In the genomic region with DNA sequence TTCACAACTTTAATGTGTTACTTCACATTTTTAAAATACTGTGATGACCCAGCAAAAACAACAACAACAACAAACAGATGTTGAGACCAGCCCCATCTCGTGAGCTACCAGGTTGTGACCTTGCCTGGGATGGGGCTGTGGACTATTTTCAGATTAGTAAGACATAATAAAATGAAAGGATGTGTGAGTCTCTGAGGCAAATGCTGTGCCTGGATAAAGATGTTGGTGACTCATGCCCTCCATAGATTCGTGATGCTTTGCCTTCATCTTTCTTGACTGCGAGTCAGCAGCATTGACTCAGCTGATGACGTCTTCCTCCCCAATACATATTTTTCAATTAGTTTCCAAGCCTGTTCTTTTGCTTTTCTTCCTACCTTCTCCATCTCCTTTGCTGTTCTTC, we compare ENCODE assay signal across 8 cellular contexts.
DNase-seq lines count a peak whose midpoint lies in the region; ATAC-seq and TF ChIP-seq lines count a peak whose summit lies in the region.

No MANE protein-coding gene starts in this region.

- no peaks in the 10 kb centered on the region for H3K27me3 Mint-ChIP-seq in progenitor cell of endocrine pancreas

- H3K4me3 Mint-ChIP-seq in progenitor cell of endocrine pancreas (ENCODE audit: low read depth) = no peak overlapping the region

- DNase-seq in Daoy (ENCODE audit: low read depth) (peak; percentile 42), NCI-H226 (peak; percentile 80), astrocyte of the spinal cord (ENCODE audit: low read depth, low spot score) (peak; percentile 84), smooth muscle cell (lab: John Stamatoyannopoulos, UW; ENCODE audit: unreplicated experiment) (no peak), right cardiac atrium (no peak), progenitor cell of endocrine pancreas (ENCODE audit: low spot score, unreplicated experiment) (no peak)

- no peak overlapping the region for H3K4me2 ChIP-seq in smooth muscle cell

- ATAC-seq in right cardiac atrium (no peak), GM18858 (IDR thresholded peaks at IDR 0.05; ENCODE audit: unreplicated experiment) (no peak), HG03139 (IDR thresholded peaks at IDR 0.05; ENCODE audit: unreplicated experiment) (no peak)

- intact Hi-C loops in right cardiac atrium (cut with DNase I) = no loop called here

- H3K4me3 ChIP-seq in astrocyte of the spinal cord (ENCODE audit: low read depth, low read length) (no peak overlapping the region), smooth muscle cell (no peak overlapping the region), right cardiac atrium (ENCODE audit: low read length) (no peak overlapping the region)

- WGBS in smooth muscle cell (ENCODE audit: low lambda C conversion rate) = 8% methylated on average over 4 of the region's 4 CpGs
- whole genome bisulfite sequencing in right cardiac atrium = 64% methylated on average over 4 of the region's 4 CpGs

- peaks cover 7% of the 10 kb centered on the region for H3K4me1 ChIP-seq in smooth muscle cell (ENCODE audit: low read depth)
- H3K4me1 ChIP-seq in right cardiac atrium (ENCODE audit: control insufficient read depth, insufficient read depth, low read length) = no peaks in the 10 kb centered on the region

- peak overlapping the region; percentile 73 for H3K27ac ChIP-seq in smooth muscle cell (ENCODE audit: low read depth)
- H3K27ac ChIP-seq in right cardiac atrium (ENCODE audit: low read length) = no peak overlapping the region

- in situ Hi-C loops in astrocyte of the spinal cord (cut with HindIII; ENCODE audit: low sequenced_read_pairs) = no loop called here

- H4K20me1 ChIP-seq in smooth muscle cell (ENCODE audit: low read depth) = no peaks in the 10 kb centered on the region

- no peak overlapping the region for H3K27ac Mint-ChIP-seq in progenitor cell of endocrine pancreas

- H3K9ac ChIP-seq in smooth muscle cell (ENCODE audit: low read depth) = no peak overlapping the region

- no peaks in the 10 kb centered on the region for H3F3A ChIP-seq in smooth muscle cell (ENCODE audit: low read depth)

- H3K4me1 Mint-ChIP-seq in progenitor cell of endocrine pancreas (ENCODE audit: low read depth) = no peaks in the 10 kb centered on the region

- no peak overlapping the region for H2AFZ ChIP-seq in smooth muscle cell (ENCODE audit: low read depth)

- no peaks in the 10 kb centered on the region for H3K9me3 Mint-ChIP-seq in progenitor cell of endocrine pancreas (ENCODE audit: low read depth)

- no peaks in the 10 kb centered on the region for H3K36me3 Mint-ChIP-seq in progenitor cell of endocrine pancreas (ENCODE audit: insufficient read depth)

- no peaks in the 10 kb centered on the region for H3K36me3 ChIP-seq in smooth muscle cell (ENCODE audit: low read depth)

- H3K79me2 ChIP-seq in smooth muscle cell (ENCODE audit: low read depth) = no peaks in the 10 kb centered on the region

- H3K27me3 ChIP-seq in smooth muscle cell (ENCODE audit: low read depth) (no peaks in the 10 kb centered on the region), right cardiac atrium (ENCODE audit: control insufficient read depth, insufficient read depth) (no peaks in the 10 kb centered on the region)

- no peak for TF ChIP-seq CTCF in astrocyte of the spinal cord (IDR thresholded peaks at IDR 0.05; ENCODE audit: low read depth, low read length)
- TF ChIP-seq CTCF in smooth muscle cell (IDR thresholded peaks at IDR 0.05; ENCODE audit: borderline replicate concordance, insufficient read depth, poor library complexity, severe bottlenecking) = no peak
- no peak for TF ChIP-seq CTCF in progenitor cell of endocrine pancreas (IDR thresholded peaks at IDR 0.05; ENCODE audit: unreplicated experiment)

- H3K9me3 ChIP-seq in smooth muscle cell (replicated peaks; ENCODE audit: low read depth) (no peaks in the 10 kb centered on the region), right cardiac atrium (ENCODE audit: control insufficient read depth, low read length) (no peaks in the 10 kb centered on the region)

Comparison
In these comparisons a context has a peak if more than half of its experiments do, and no peak if none do; other contexts are left out.
1. DNase-seq: peak in Daoy (single experiment), NCI-H226 (single experiment) and astrocyte of the spinal cord (single experiment); none in smooth muscle cell (single experiment), right cardiac atrium (0 of 3) and progenitor cell of endocrine pancreas (single experiment).